In genomic region chr2:226643030-226643429, GRCh38 we compare ENCODE assay signal across 14 cellular contexts.
"Had no signal": no experiment of that assay in that cellular context is flagged by ENCODE, and none has a peak within 500 bp of the region (broad histone marks: within the 10 kb centered on the region; RNA-seq: fewer than 3 reads in every experiment).

No MANE protein-coding gene starts in this region.

- H3K9me3 Mint-ChIP-seq: natural killer cell treated with Interleukin-12 subunit alpha and Interleukin-12 subunit beta and Interleukin-15 and Interleukin-18, amount 100 ng/mL, for 72 hours had no signal

- H3K27ac ChIP-seq: foreskin keratinocyte, hepatocyte had no signal

- H3K27me3 ChIP-seq: foreskin keratinocyte, hepatocyte had no signal

- DNase-seq: effector CD4-positive, alpha-beta T cell; endodermal cell; erythroblast; foreskin keratinocyte; head of caudate nucleus; left colon; mammary epithelial cell; right cardiac atrium; small intestine; stimulated activated CD4-positive, alpha-beta T cell treated with anti-CD3 and anti-CD28 coated beads, Interleukin-2, amount 100 ng/mL, for 48 hours; stimulated activated naive CD4-positive, alpha-beta T cell treated with Interleukin-2 at 50 U/mL for 16 hours had no signal

- H3K4me1 ChIP-seq: foreskin keratinocyte had no signal

- H3K4me3 ChIP-seq: coronary artery, hepatocyte had no signal

- H3K4me3 Mint-ChIP-seq: endodermal cell; natural killer cell treated with Interleukin-12 subunit alpha and Interleukin-12 subunit beta and Interleukin-15 and Interleukin-18, amount 100 ng/mL, for 72 hours had no signal

- H3K27ac Mint-ChIP-seq: natural killer cell treated with Interleukin-12 subunit alpha and Interleukin-12 subunit beta and Interleukin-15 and Interleukin-18, amount 100 ng/mL, for 72 hours had no signal

- ATAC-seq: foreskin keratinocyte; left colon; natural killer cell treated with Interleukin-12 subunit alpha and Interleukin-12 subunit beta and Interleukin-15 and Interleukin-18, amount 100 ng/mL, for 72 hours had no signal

- H3K36me3 Mint-ChIP-seq: natural killer cell treated with Interleukin-12 subunit alpha and Interleukin-12 subunit beta and Interleukin-15 and Interleukin-18, amount 100 ng/mL, for 72 hours had no signal
